Comparison of ENCODE assay signal across 20 cellular contexts in the genomic region with DNA sequence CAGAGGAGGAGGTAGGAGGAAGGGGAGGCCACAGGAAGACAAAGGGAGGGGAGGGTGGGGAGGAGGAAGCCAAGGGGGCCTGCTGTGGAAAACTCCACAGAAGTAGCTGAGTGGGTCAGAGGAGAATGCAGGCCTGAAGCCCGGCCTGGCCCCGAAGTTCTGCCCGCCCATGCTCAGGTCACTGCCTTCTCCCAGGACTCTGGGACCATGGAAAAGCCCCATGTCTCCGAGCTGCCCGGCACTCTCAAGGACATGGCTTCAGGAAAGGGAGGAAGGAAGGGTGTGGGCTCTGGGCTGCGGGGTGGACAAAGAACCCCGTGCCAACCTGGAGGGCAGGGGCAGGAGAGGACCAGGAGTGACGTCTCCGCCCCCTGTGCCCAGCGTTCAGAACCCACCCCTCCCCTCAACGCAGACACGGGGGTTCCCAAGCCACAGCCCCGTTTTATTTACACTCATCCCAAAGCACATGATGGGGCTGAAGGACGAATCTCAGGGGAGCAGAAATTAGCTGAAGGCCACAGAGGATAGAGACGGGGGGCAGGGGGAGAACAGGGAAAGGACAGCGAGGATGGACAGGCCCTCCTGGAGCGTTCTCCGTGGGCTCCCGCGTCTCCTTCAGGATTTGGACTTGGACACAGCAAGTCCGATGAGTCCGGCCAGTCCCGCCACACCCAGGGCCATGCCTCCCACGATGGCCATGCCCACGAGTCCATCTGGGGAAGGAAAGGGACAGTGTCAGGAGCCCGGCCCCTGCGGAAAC. TPM values are rescaled to one million over a fixed set of nuclear protein-coding genes. Genes with fewer than 3 reads are reported as not detected.
A peak's percentile ranks its signal among the peaks of the same experiment; 100 is the strongest.
DNase-seq lines count a peak whose midpoint lies in the region; ATAC-seq and TF ChIP-seq lines count a peak whose summit lies in the region.
"Had no signal": no experiment of that assay in that cellular context is flagged by ENCODE, and none has a peak within 500 bp of the region (broad histone marks: within the 10 kb centered on the region; RNA-seq: fewer than 3 reads in every experiment).

No MANE protein-coding gene starts in this region.

- H3K36me3 ChIP-seq in Peyer's patch (peaks cover 0 to 15% (median 0%) of the 10 kb centered on the region in 3 donors), stomach smooth muscle (ENCODE audit: control insufficient read depth in 2 of 2, insufficient read depth in 2 of 2, low read length in 2 of 2) (peaks cover 17 to 18% of the 10 kb centered on the region in 2 donors)

- TF ChIP-seq POLR2A in Peyer's patch (IDR thresholded peaks at IDR 0.05): peak; percentile 61 to 64

- intact Hi-C loops in dorsolateral prefrontal cortex (cut with DNase I): no loop called here

- H3K4me3 ChIP-seq in Peyer's patch (peak overlapping the region in 2 of 4 donors; percentile 60), dorsolateral prefrontal cortex (no peak overlapping the region), stomach smooth muscle (ENCODE audit: low read length in 2 of 2) (no peak overlapping the region)
- H3K4me3 ChIP-seq: GM23338 had no signal

- H3K9ac ChIP-seq in stomach smooth muscle (ENCODE audit: low read length in 2 of 2): no peak overlapping the region

- H3K27me3 ChIP-seq in Peyer's patch (no peaks in the 10 kb centered on the region), dorsolateral prefrontal cortex (no peaks in the 10 kb centered on the region), stomach smooth muscle (ENCODE audit: control insufficient read depth in 1 of 2, insufficient read depth in 2 of 2, low read length in 2 of 2) (no peaks in the 10 kb centered on the region)

- H3K27ac ChIP-seq in Peyer's patch (peak overlapping the region in 3 of 4 donors; percentile 72 to 100 (median 98)), dorsolateral prefrontal cortex (peak overlapping the region in 39 of 59 donors; percentile 1 to 78 (median 48)), stomach smooth muscle (ENCODE audit: low read length) (peak overlapping the region; percentile 53)

- no peak for ATAC-seq in GM21576 (IDR thresholded peaks at IDR 0.05; ENCODE audit: unreplicated experiment)
- no peak for ATAC-seq in GM21367 (IDR thresholded peaks at IDR 0.05; ENCODE audit: unreplicated experiment)

- DNase-seq in Peyer's patch: peak in 2 of 3 donors; percentile 76 to 81
- DNase-seq in dorsolateral prefrontal cortex: no peak
- peak; percentile 42 to 46 for DNase-seq in lung microvascular endothelial cell (ENCODE audit: low read depth in 2 of 2)
- DNase-seq in RKO (ENCODE audit: low spot score): no peak
- DNase-seq in NCI-H146 treated with DMSO at 0.1 percent for 48 hours (lab: John Stamatoyannopoulos, UW; ENCODE audit: unreplicated experiment): no peak
- DNase-seq: activated CD4-positive, alpha-beta T cell treated with anti-CD3 and anti-CD28 coated beads for 4 hours; activated naive CD4-positive, alpha-beta T cell treated with anti-CD3 and anti-CD28 coated beads, Interleukin-2, amount 50 U/mL, for 16 hours; activated T-cell treated with anti-CD3 and anti-CD28 coated beads for 4 hours; central memory CD4-positive, alpha-beta T cell; DMS53; NCI-H2081 treated with DMSO at 0.1 percent for 48 hours; NCI-H774; stimulated activated CD4-positive, alpha-beta T cell treated with anti-CD3 and anti-CD28 coated beads, Interleukin-4, amount 100 ng/mL, for 24 hours had no signal

- H3K9me3 ChIP-seq in Peyer's patch (no peaks in the 10 kb centered on the region), stomach smooth muscle (ENCODE audit: control insufficient read depth in 2 of 2, low read length in 2 of 2) (no peaks in the 10 kb centered on the region)

- TF ChIP-seq CTCF in Peyer's patch (IDR thresholded peaks at IDR 0.05) (no peak), dorsolateral prefrontal cortex (IDR thresholded peaks at IDR 0.05 in 54 of 56, conservative IDR thresholded peaks at IDR 0.05 in 2 of 56; ENCODE audit: low read depth in 1 of 56, partially characterized antibody in 56 of 56) (no peak)

- H3K4me1 ChIP-seq in Peyer's patch (peaks cover 0 to 41% (median 9%) of the 10 kb centered on the region in 4 donors), stomach smooth muscle (ENCODE audit: control insufficient read depth, insufficient read depth, low read length) (peaks cover 26% of the 10 kb centered on the region)

RNA-seq across cellular contexts. Expression of gene CLDN15, which starts 1.8 kb away (rescaled TPM):
- total RNA-seq in Peyer's patch (100 to 1,000 TPM in 3 of 4 donors, 10 to 100 TPM in 1; 94.9 to 942 (median 697) TPM), dorsolateral prefrontal cortex (10 to 100 TPM in 67 of 120 experiments, 1 to 10 TPM in 53; 4.4 to 39.9 (median 10.5) TPM), lung microvascular endothelial cell (1.3 and 3.2 TPM in 2 replicates)

RNA-seq across cellular contexts. Expression of gene FIS1, which starts 5.5 kb away (rescaled TPM):
- 100 to 1,000 TPM; 143 to 289 (median 231) TPM for total RNA-seq in Peyer's patch
- total RNA-seq in dorsolateral prefrontal cortex: 100 to 1,000 TPM; 134 to 359 (median 209) TPM
- 151 and 158 TPM in 2 replicates for total RNA-seq in lung microvascular endothelial cell

RNA-seq across cellular contexts. Expression of gene ZNHIT1, which starts 21.4 kb away (rescaled TPM):
- 100 to 1,000 TPM in 2 of 4 donors, 10 to 100 TPM in 2; 37.1 to 142 (median 110) TPM for total RNA-seq in Peyer's patch
- 10 to 100 TPM; 36.5 to 63.3 (median 50.0) TPM for total RNA-seq in dorsolateral prefrontal cortex
- 74.6 and 82.6 TPM in 2 replicates for total RNA-seq in lung microvascular endothelial cell

RNA-seq across cellular contexts. Expression of gene PLOD3, which starts 22.0 kb away (rescaled TPM):
- 100 to 1,000 TPM in 2 of 4 donors, 10 to 100 TPM in 2; 62.7 to 103 (median 83.7) TPM for total RNA-seq in Peyer's patch
- 100 to 1,000 TPM in 12 of 120 experiments, 10 to 100 TPM in 108; 26.7 to 217 (median 56.2) TPM for total RNA-seq in dorsolateral prefrontal cortex
- 34.4 and 38.3 TPM in 2 replicates for total RNA-seq in lung microvascular endothelial cell

RNA-seq across cellular contexts. Expression of gene MOGAT3, which starts 38.5 kb away (rescaled TPM):
- total RNA-seq in Peyer's patch: 100 to 1,000 TPM in 2 of 4 donors, 10 to 100 TPM in 1, not detected in 1; 91.4 to 195 (median 123) TPM
- under 1 TPM in 3 of 120 experiments, not detected in 117; 0.25 to 0.69 (median 0.51) TPM for total RNA-seq in dorsolateral prefrontal cortex
- total RNA-seq in lung microvascular endothelial cell: not detected in 2 replicates
- total RNA-seq: B cell; GM23338; myocyte; T-helper 2 cell treated with Interferon-gamma antibody and Interleukin-4, amounts not matched to agents 100 ng/mL and 5 ng/mL, for 36 hours had no signal

Comparison
In these comparisons a context has a peak if more than half of its experiments do, and no peak if none do; other contexts are left out.
1. DNase-seq: peak in Peyer's patch (2 of 3) and lung microvascular endothelial cell (2 of 2); none in dorsolateral prefrontal cortex (0 of 10), RKO (single experiment) and NCI-H146 treated with DMSO at 0.1 percent for 48 hours (single experiment).
2. H3K27ac ChIP-seq: peak in every context shown above with its lines; median percentile 98 in Peyer's patch; 53 in stomach smooth muscle; 48 in dorsolateral prefrontal cortex.